In genomic region chr11:1168721-1169161, GRCh38 we compare ENCODE assay signal across 23 cellular contexts. TPM values are rescaled to one million over a fixed set of nuclear protein-coding genes. Genes with fewer than 3 reads are reported as not detected.
DNase-seq lines count a peak whose midpoint lies in the region; ATAC-seq and TF ChIP-seq lines count a peak whose summit lies in the region.
"Had no signal": no experiment of that assay in that cellular context is flagged by ENCODE, and none has a peak within 500 bp of the region (broad histone marks: within the 10 kb centered on the region; RNA-seq: fewer than 3 reads in every experiment).

No MANE protein-coding gene starts in this region.

- H3K9me3 Mint-ChIP-seq in chondrocyte (ENCODE audit: low read depth): peaks cover 12% of the 10 kb centered on the region
- H3K9me3 Mint-ChIP-seq: CD4-positive, CD25-positive, alpha-beta regulatory T cell had no signal

- H3K4me3 ChIP-seq in right lobe of liver (no peak overlapping the region), upper lobe of right lung (no peak overlapping the region)

- TF ChIP-seq POLR2A in right lobe of liver (IDR thresholded peaks at IDR 0.05): no peak

- no peak overlapping the region for H3K27ac ChIP-seq in right lobe of liver
- no peak overlapping the region for H3K27ac ChIP-seq in upper lobe of right lung

- H3K4me3 Mint-ChIP-seq in chondrocyte (ENCODE audit: unreplicated experiment): no peak overlapping the region
- H3K4me3 Mint-ChIP-seq: CD4-positive, CD25-positive, alpha-beta regulatory T cell had no signal

- H3K4me1 ChIP-seq in right lobe of liver (no peaks in the 10 kb centered on the region), upper lobe of right lung (no peaks in the 10 kb centered on the region)
- H3K4me1 ChIP-seq: BE2C had no signal

- no CpG with 5 or more reads among the region's 23 CpGs for WGBS in right lobe of liver (ENCODE audit: insufficient coverage, low coverage, low lambda C conversion rate, missing lambda C conversion rate)

- no peaks in the 10 kb centered on the region for H3K4me1 Mint-ChIP-seq in chondrocyte (ENCODE audit: low read depth)
- H3K4me1 Mint-ChIP-seq: CD4-positive, CD25-positive, alpha-beta regulatory T cell had no signal

- DNase-seq in left ventricle myocardium superior (peak; percentile 17), Right ventricle myocardium inferior (ENCODE audit: missing footprints) (no peak), chondrocyte (ENCODE audit: low spot score) (peak; percentile 82), right lobe of liver (peak; percentile 8 to 44 (median 40)), upper lobe of right lung (peak; percentile 43), SW480 (ENCODE audit: low spot score) (no peak), NCI-H1436 (lab: John Stamatoyannopoulos, UW) (no peak)
- DNase-seq: BE2C; CD4-positive, CD25-positive, alpha-beta regulatory T cell; DMS79; GOT3; IMR-90; MV-4-11; NCI-H1105 treated with DMSO at 0.1 percent for 48 hours; NCI-H1694; NCI-H2081; NCI-H2171 treated with DMSO at 0.1 percent for 48 hours; NCI-H526; OCI-M1; SHP77 had no signal

- intact Hi-C loops in left ventricle myocardium superior (cut with micrococcal nuclease) (no loop called here), Right ventricle myocardium inferior (cut with DNase I) (no loop called here), right lobe of liver (cut with DNase I) (no loop called here), upper lobe of right lung (cut with DNase I) (no loop called here)

- ATAC-seq in left ventricle myocardium superior (no peak), Right ventricle myocardium inferior (no peak), right lobe of liver (no peak), upper lobe of right lung (peak; percentile 19), GM21360 (IDR thresholded peaks at IDR 0.05; ENCODE audit: unreplicated experiment) (no peak)
- ATAC-seq: HCT116 had no signal

- H3K9me3 ChIP-seq in right lobe of liver (no peaks in the 10 kb centered on the region), upper lobe of right lung (no peaks in the 10 kb centered on the region)
- H3K9me3 ChIP-seq: BE2C had no signal

- TF ChIP-seq CTCF in chondrocyte (IDR thresholded peaks at IDR 0.05): no peak
- TF ChIP-seq CTCF in right lobe of liver (IDR thresholded peaks at IDR 0.05): no peak
- TF ChIP-seq CTCF in upper lobe of right lung (IDR thresholded peaks at IDR 0.05): no peak

- H3K36me3 ChIP-seq in right lobe of liver: no peaks in the 10 kb centered on the region
- H3K36me3 ChIP-seq in upper lobe of right lung: no peaks in the 10 kb centered on the region
- H3K36me3 ChIP-seq: BE2C had no signal

- H3K36me3 Mint-ChIP-seq in chondrocyte (ENCODE audit: low read depth): peaks cover 1% of the 10 kb centered on the region
- H3K36me3 Mint-ChIP-seq: CD4-positive, CD25-positive, alpha-beta regulatory T cell had no signal

- H3K27me3 Mint-ChIP-seq in chondrocyte (ENCODE audit: low read depth): peaks cover 3% of the 10 kb centered on the region
- H3K27me3 Mint-ChIP-seq: CD4-positive, CD25-positive, alpha-beta regulatory T cell had no signal

- H3K27me3 ChIP-seq in right lobe of liver: no peaks in the 10 kb centered on the region
- no peaks in the 10 kb centered on the region for H3K27me3 ChIP-seq in upper lobe of right lung
- H3K27me3 ChIP-seq: BE2C had no signal

- no peak overlapping the region for H3K27ac Mint-ChIP-seq in chondrocyte (ENCODE audit: unreplicated experiment)
- H3K27ac Mint-ChIP-seq: CD4-positive, CD25-positive, alpha-beta regulatory T cell had no signal

RNA-seq across cellular contexts. Expression of gene MUC5AC, which starts 11.0 kb away (rescaled TPM):
- total RNA-seq in left ventricle myocardium superior (not detected), Right ventricle myocardium inferior (not detected), chondrocyte (not detected in 3 replicates), right lobe of liver (not detected), upper lobe of right lung (not detected)
- total RNA-seq: A673; CD4-positive, CD25-positive, alpha-beta regulatory T cell; IMR-90 had no signal

RNA-seq across cellular contexts. Expression of gene MUC5B, which starts 54.1 kb away (rescaled TPM):
- total RNA-seq in left ventricle myocardium superior (not detected), Right ventricle myocardium inferior (not detected), chondrocyte (not detected in 3 replicates), right lobe of liver (1 to 10 TPM in 2 of 6 experiments, under 1 TPM in 4; 0.06 to 3.7 (median 0.78) TPM), upper lobe of right lung (1.2 TPM)
- total RNA-seq: A673; CD4-positive, CD25-positive, alpha-beta regulatory T cell; IMR-90 had no signal

Comparison
In these comparisons a context has a peak if more than half of its experiments do, and no peak if none do; other contexts are left out.
1. DNase-seq: peak in left ventricle myocardium superior (single experiment), chondrocyte (single experiment), right lobe of liver (3 of 3) and upper lobe of right lung (single experiment); none in Right ventricle myocardium inferior (single experiment), SW480 (single experiment) and NCI-H1436 (single experiment).